ENCODE assay signal across 28 cellular contexts in the genomic region with DNA sequence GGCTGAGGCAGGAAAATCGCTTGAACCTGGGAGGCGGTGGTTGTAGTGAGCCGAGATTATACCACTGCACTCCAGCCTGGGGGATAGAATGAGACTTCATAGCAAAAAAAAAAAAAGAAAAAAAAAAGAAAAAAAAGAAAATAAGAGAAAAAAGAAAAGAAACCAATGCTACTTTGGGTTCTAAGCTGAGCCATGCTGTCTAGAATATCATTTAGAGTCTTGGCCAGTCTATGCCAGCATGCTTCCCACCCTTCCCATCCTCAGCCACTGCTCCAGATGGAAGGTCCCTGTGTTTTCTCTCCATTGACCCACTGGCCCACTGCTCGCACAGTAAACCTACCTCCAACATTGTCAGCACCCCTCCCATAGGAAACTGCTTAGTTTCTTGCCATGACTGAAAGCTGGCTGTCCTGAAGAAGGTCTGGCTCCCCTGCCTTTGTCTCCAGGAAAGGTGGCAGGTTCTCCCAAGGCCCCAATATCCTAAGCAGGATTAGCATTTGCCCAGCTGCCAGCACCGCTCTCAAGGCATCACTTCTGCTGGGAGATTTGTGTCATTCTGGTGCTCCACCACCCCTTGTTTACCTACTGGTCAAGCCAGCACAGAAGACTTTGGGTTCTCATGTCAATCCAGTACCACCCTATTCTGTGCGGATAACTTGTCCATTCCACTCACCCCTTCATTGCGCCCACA.
"Had no signal": no experiment of that assay in that cellular context is flagged by ENCODE, and none has a peak within 500 bp of the region (broad histone marks: within the 10 kb centered on the region; RNA-seq: fewer than 3 reads in every experiment).

No MANE protein-coding gene starts in this region.

- FAIRE-seq: bronchial epithelial cell, keratinocyte, TTC549 had no signal

- H3K9me3 ChIP-seq: gastroesophageal sphincter, ovary, prostate gland, stomach, tibial artery had no signal

- H3K4me3 ChIP-seq: gastroesophageal sphincter, ovary, prostate gland, smooth muscle cell, stomach, tibial artery had no signal

- H3K36me3 ChIP-seq: gastroesophageal sphincter, ovary, prostate gland, stomach, tibial artery had no signal

- H3K27me3 ChIP-seq: gastroesophageal sphincter, ovary, stomach, tibial artery had no signal

- ATAC-seq: activated CD4-positive, CD25-positive, alpha-beta regulatory T cell treated with anti-CD3 and anti-CD28 coated beads, Interleukin-2, amount 50 U/mL, for 24 hours; gastroesophageal sphincter; left cardiac atrium; T-cell had no signal

- H3K27ac ChIP-seq: gastroesophageal sphincter, ovary, prostate gland, stomach, tibial artery, VCaP had no signal

- H3K4me3 Mint-ChIP-seq: central memory CD8-positive, alpha-beta T cell; nephron; stimulated activated naive B cell treated with anti-CD40 and anti-IgM and Interleukin-4, amounts not matched to agents 10 μg/mL and 1 μg/mL and 100 μg/mL, for 72 hours; T-cell had no signal

- H3K4me2 ChIP-seq: smooth muscle cell had no signal

- H3K4me1 ChIP-seq: prostate gland had no signal

- H3K27ac Mint-ChIP-seq: activated naive CD4-positive, alpha-beta T cell treated with anti-CD3 and anti-CD28 coated beads, Interleukin-2, amount 50 U/mL, for 72 hours; activated T-helper 2 cell treated with anti-CD3 and anti-CD28 coated beads, Interferon-gamma antibody, Interleukin-2, Interleukin-4, amounts not matched to agents 10 μg/mL and 5 μg/mL and 100 μg/mL, durations not matched to agents 14 hours and 24 hours and 36 hours; nephron; stimulated activated naive B cell treated with anti-CD40 and anti-IgM and Interleukin-4, amounts not matched to agents 10 μg/mL and 1 μg/mL and 100 μg/mL, for 72 hours; T-cell had no signal

- H3K9me3 Mint-ChIP-seq: activated naive CD4-positive, alpha-beta T cell treated with anti-CD3 and anti-CD28 coated beads, Interleukin-2, amount 50 U/mL, for 72 hours; activated T-helper 2 cell treated with anti-CD3 and anti-CD28 coated beads, Interferon-gamma antibody, Interleukin-2, Interleukin-4, amounts not matched to agents 10 μg/mL and 5 μg/mL and 100 μg/mL, durations not matched to agents 14 hours and 24 hours and 36 hours; central memory CD8-positive, alpha-beta T cell; nephron; stimulated activated naive B cell treated with anti-CD40 and anti-IgM and Interleukin-4, amounts not matched to agents 10 μg/mL and 1 μg/mL and 100 μg/mL, for 72 hours; T-cell had no signal

- DNase-seq: activated CD4-positive, alpha-beta T cell treated with anti-CD3 and anti-CD28 coated beads for 48 hours; activated CD4-positive, alpha-beta T cell treated with anti-CD3 and anti-CD28 coated beads, Interleukin-2, amount 50 U/mL, for 48 hours; activated naive CD4-positive, alpha-beta T cell; activated T-cell treated with anti-CD3 and anti-CD28 coated beads, Interleukin-2, amount 50 U/mL, for 48 hours; dermis blood vessel endothelial cell; effector CD4-positive, alpha-beta T cell; hippocampal formation; left cardiac atrium; mammary epithelial cell; ovary; retina; stimulated activated CD4-positive, alpha-beta T cell treated with anti-CD3 and anti-CD28 coated beads, Interleukin-1b, Interleukin-23, amount 100 ng/mL, for 48 hours; stimulated activated naive B cell treated with anti-CD40 and anti-IgM and Interleukin-4, amounts not matched to agents 10 μg/mL and 1 μg/mL and 100 μg/mL, for 72 hours; stomach; T-cell; tibial artery had no signal

- H3K36me3 Mint-ChIP-seq: activated naive CD4-positive, alpha-beta T cell treated with anti-CD3 and anti-CD28 coated beads, Interleukin-2, amount 50 U/mL, for 72 hours; stimulated activated naive B cell treated with anti-CD40 and anti-IgM and Interleukin-4, amounts not matched to agents 10 μg/mL and 1 μg/mL and 100 μg/mL, for 72 hours; T-cell had no signal

- H3K4me1 Mint-ChIP-seq: nephron, T-cell had no signal
